In genomic region chr5:17172801-17173200, GRCh38 we compare ENCODE assay signal across 21 cellular contexts.
"Had no signal": no experiment of that assay in that cellular context is flagged by ENCODE, and none has a peak within 500 bp of the region (broad histone marks: within the 10 kb centered on the region; RNA-seq: fewer than 3 reads in every experiment).

No MANE protein-coding gene starts in this region.

- H3K4me3 ChIP-seq: cardiac muscle cell, Peyer's patch, SJSA1 had no signal

- H3K36me3 ChIP-seq: brain microvascular endothelial cell, cardiac muscle cell, Peyer's patch, SJSA1 had no signal

- ATAC-seq: activated CD4-positive, CD25-positive, alpha-beta regulatory T cell treated with anti-CD3 and anti-CD28 coated beads, Interleukin-2, amount 50 U/mL, for 24 hours; activated CD8-positive, alpha-beta T cell treated with anti-CD3 and anti-CD28 coated beads for 36 hours; activated T-cell treated with anti-CD3 and anti-CD28 coated beads, Interleukin-2, amount 50 U/mL, for 72 hours had no signal

- H3K9me3 ChIP-seq: Peyer's patch, SJSA1 had no signal

- H3K27ac ChIP-seq: brain microvascular endothelial cell, cardiac muscle cell, Peyer's patch had no signal

- H3K27me3 ChIP-seq: brain microvascular endothelial cell, cardiac muscle cell, Peyer's patch, SJSA1 had no signal

- DNase-seq: activated CD4-positive, alpha-beta T cell treated with anti-CD3 and anti-CD28 coated beads for 4 hours; activated CD8-positive, alpha-beta memory T cell treated with anti-CD3 and anti-CD28 coated beads, Interleukin-2, amount 50 U/mL, for 4 hours; activated CD8-positive, alpha-beta T cell treated with anti-CD3 and anti-CD28 coated beads for 36 hours; activated gamma-delta T cell treated with Interleukin-2 at 50 U/mL for 16 hours; activated naive CD4-positive, alpha-beta T cell treated with anti-CD3 and anti-CD28 coated beads, Interleukin-2, amount 10 ng/mL, durations not matched to agents 7 days and 5 days; activated naive CD8-positive, alpha-beta T cell treated with anti-CD3 and anti-CD28 coated beads for 36 hours; activated T-cell treated with anti-CD3 and anti-CD28 coated beads, Interleukin-2, amount 50 U/mL, for 72 hours; brain microvascular endothelial cell; cerebellar nuclear complex; Karpas-422; MM.1S; NCI-H1105; NCI-H1436; NCI-H187 treated with DMSO at 0.1 percent for 48 hours; NCI-H2081 treated with DMSO at 0.1 percent for 48 hours; NCI-H524 treated with DMSO at 0.1 percent for 48 hours; Peyer's patch; SHP77 had no signal
